ENCODE assay signal across 24 cellular contexts in genomic region chr1:164719676-164720075, GRCh38.
DNase-seq lines count a peak whose midpoint lies in the region; ATAC-seq, FAIRE-seq and TF ChIP-seq lines count a peak whose summit lies in the region.
"Had no signal": no experiment of that assay in that cellular context is flagged by ENCODE, and none has a peak within 500 bp of the region (broad histone marks: within the 10 kb centered on the region; RNA-seq: fewer than 3 reads in every experiment).

No MANE protein-coding gene starts in this region.

- no peak overlapping the region for H3K4me3 ChIP-seq in breast epithelium
- H3K4me3 ChIP-seq in astrocyte (ENCODE audit: insufficient read depth, low read depth, low read length) = no peak overlapping the region
- H3K4me3 ChIP-seq: ascending aorta, K562, lower lobe of right lung, right atrium auricular region, SJCRH30, upper lobe of right lung had no signal

- H3K79me2 ChIP-seq in astrocyte (ENCODE audit: insufficient read depth, low read length) = peaks cover 3% of the 10 kb centered on the region

- H3K4me1 Mint-ChIP-seq in MCF 10A (ENCODE audit: insufficient read depth, unreplicated experiment) = peaks cover 26% of the 10 kb centered on the region
- H3K4me1 Mint-ChIP-seq in astrocyte (ENCODE audit: low read depth, unreplicated experiment) = peaks cover 30% of the 10 kb centered on the region
- peaks cover 80% of the 10 kb centered on the region for H3K4me1 Mint-ChIP-seq in nephron
- H3K4me1 Mint-ChIP-seq in osteocyte (ENCODE audit: unreplicated experiment) = peaks cover 61% of the 10 kb centered on the region
- peaks cover 39 to 46% of the 10 kb centered on the region in 2 donors for H3K4me1 Mint-ChIP-seq in natural killer cell treated with Interleukin-12 subunit alpha and Interleukin-12 subunit beta and Interleukin-15 and Interleukin-18, amount 100 ng/mL, for 72 hours (ENCODE audit: low read depth in 2 of 2)
- H3K4me1 Mint-ChIP-seq: activated naive CD4-positive, alpha-beta T cell treated with anti-CD3 and anti-CD28 coated beads, Interleukin-2, amount 50 U/mL, for 24 hours had no signal

- intact Hi-C loops in breast epithelium (cut with DNase I; ENCODE audit: low total_unique reads) = no loop called here
- intact Hi-C loops in MCF 10A (cut with micrococcal nuclease) = no loop called here

- no peak overlapping the region for H3K9ac ChIP-seq in astrocyte (ENCODE audit: low read length)

- H3K4me1 ChIP-seq in breast epithelium = peaks cover 0 to 8% of the 10 kb centered on the region in 2 donors
- H3K4me1 ChIP-seq in astrocyte (ENCODE audit: insufficient read depth, low read length) = peaks cover 29% of the 10 kb centered on the region

- no peak for FAIRE-seq in astrocyte (lab: Jason Lieb, UNC)
- FAIRE-seq: colon, K562 had no signal

- H3K27ac ChIP-seq in breast epithelium (peak overlapping the region; percentile 54 to 76), astrocyte (ENCODE audit: low read depth, low read length) (no peak overlapping the region)
- H3K27ac ChIP-seq: lower lobe of right lung, SJCRH30, upper lobe of right lung had no signal

- H3K27me3 ChIP-seq in breast epithelium (no peaks in the 10 kb centered on the region), astrocyte (ENCODE audit: insufficient read depth, low read length) (no peaks in the 10 kb centered on the region)
- H3K27me3 ChIP-seq: ascending aorta, right atrium auricular region, SJCRH30, upper lobe of right lung had no signal

- H2AFZ ChIP-seq in astrocyte (ENCODE audit: low read depth, low read length) = no peak overlapping the region

- BruUV-seq in MCF 10A (replicated peaks; lab: Mats Ljungman, UMichigan) = no TSS peak

- H3K27ac Mint-ChIP-seq in MCF 10A (ENCODE audit: low read depth, unreplicated experiment) (no peak overlapping the region), astrocyte (ENCODE audit: unreplicated experiment) (peak overlapping the region; percentile 62), nephron (peak overlapping the region in 2 of 3 experiments; percentile 30 to 62), osteocyte (ENCODE audit: unreplicated experiment) (no peak overlapping the region)
- H3K27ac Mint-ChIP-seq in natural killer cell treated with Interleukin-12 subunit alpha and Interleukin-12 subunit beta and Interleukin-15 and Interleukin-18, amount 100 ng/mL, for 72 hours = no peak overlapping the region
- H3K27ac Mint-ChIP-seq: activated CD4-positive, alpha-beta T cell treated with anti-CD3 and anti-CD28 coated beads, Interleukin-2, amount 10 ng/mL, durations not matched to agents 24 days and 14 days; activated CD8-positive, alpha-beta memory T cell treated with anti-CD3 and anti-CD28 coated beads, Interleukin-2, amount 10 ng/mL, durations not matched to agents 7 days and 5 days; activated naive CD4-positive, alpha-beta T cell treated with anti-CD3 and anti-CD28 coated beads, Interleukin-2, amount 50 U/mL, for 24 hours; activated T-helper 1 cell treated with anti-CD3 and anti-CD28 coated beads, Interleukin-12 subunit alpha, Interleukin-12 subunit beta, Interleukin-2, Interleukin-4 antibody, amounts not matched to agents 30 ng/mL and 10 ng/mL and 1 ng/mL, durations not matched to agents 14 hours and 24 hours and 36 hours; effector memory CD8-positive, alpha-beta T cell; H9 had no signal

- H3K9me3 Mint-ChIP-seq in MCF 10A (ENCODE audit: unreplicated experiment) (no peaks in the 10 kb centered on the region), astrocyte (ENCODE audit: unreplicated experiment) (no peaks in the 10 kb centered on the region), nephron (no peaks in the 10 kb centered on the region), osteocyte (ENCODE audit: unreplicated experiment) (no peaks in the 10 kb centered on the region)
- peaks cover 2% of the 10 kb centered on the region for H3K9me3 Mint-ChIP-seq in natural killer cell treated with Interleukin-12 subunit alpha and Interleukin-12 subunit beta and Interleukin-15 and Interleukin-18, amount 100 ng/mL, for 72 hours
- H3K9me3 Mint-ChIP-seq: activated naive CD4-positive, alpha-beta T cell treated with anti-CD3 and anti-CD28 coated beads, Interleukin-2, amount 50 U/mL, for 24 hours; H9 had no signal

- no peak for DNase-seq in breast epithelium (ENCODE audit: low spot score in 2 of 2)
- no peak for DNase-seq in MCF 10A (ENCODE audit: unreplicated experiment)
- DNase-seq in astrocyte (ENCODE audit: low read depth) = no peak
- no peak for DNase-seq in osteocyte (ENCODE audit: extremely low spot score, unreplicated experiment)
- no peak for DNase-seq in natural killer cell treated with Interleukin-12 subunit alpha and Interleukin-12 subunit beta and Interleukin-15 and Interleukin-18, amount 100 ng/mL, for 72 hours (ENCODE audit: low spot score)
- DNase-seq: activated CD4-positive, alpha-beta T cell treated with anti-CD3 and anti-CD28 coated beads, Interleukin-2, amount 10 ng/mL, durations not matched to agents 24 days and 14 days; activated CD8-positive, alpha-beta memory T cell treated with anti-CD3 and anti-CD28 coated beads, Interleukin-2, amount 10 ng/mL, durations not matched to agents 7 days and 5 days; effector memory CD8-positive, alpha-beta T cell; EL; H9; lower lobe of right lung; NCI-H1694 treated with DMSO at 0.1 percent for 48 hours; SJCRH30; upper lobe of right lung had no signal

- POLR2A ChIA-PET in MCF 10A (lab: Yijun Ruan, JAX) = interaction anchor here (0.6 to 2.3 kb wide), 5 partner anchors 12 to 232 kb away, joined by 3 to 10 read pairs (median 4); no protein-coding TSS in a partner anchor

- H3K36me3 Mint-ChIP-seq in MCF 10A (ENCODE audit: insufficient read depth, unreplicated experiment) (no peaks in the 10 kb centered on the region), astrocyte (ENCODE audit: low read depth, unreplicated experiment) (peaks cover 3% of the 10 kb centered on the region), nephron (ENCODE audit: low read depth) (peaks cover 37% of the 10 kb centered on the region), osteocyte (ENCODE audit: unreplicated experiment) (no peaks in the 10 kb centered on the region)
- no peaks in the 10 kb centered on the region for H3K36me3 Mint-ChIP-seq in natural killer cell treated with Interleukin-12 subunit alpha and Interleukin-12 subunit beta and Interleukin-15 and Interleukin-18, amount 100 ng/mL, for 72 hours
- H3K36me3 Mint-ChIP-seq: activated CD8-positive, alpha-beta memory T cell treated with anti-CD3 and anti-CD28 coated beads, Interleukin-2, amount 10 ng/mL, durations not matched to agents 7 days and 5 days; activated naive CD4-positive, alpha-beta T cell treated with anti-CD3 and anti-CD28 coated beads, Interleukin-2, amount 50 U/mL, for 24 hours had no signal

- CTCF ChIA-PET in MCF 10A (lab: Yijun Ruan, JAX) = interaction anchor here (0.6 to 1.5 kb wide), 3 partner anchors 13 to 1872 kb away, joined by 4 to 6 read pairs (median 4); no protein-coding TSS in a partner anchor

- TF ChIP-seq POLR2A in breast epithelium (IDR thresholded peaks at IDR 0.05) = no peak

- no peak for TF ChIP-seq CTCF in breast epithelium (IDR thresholded peaks at IDR 0.05)
- no peak for TF ChIP-seq CTCF in MCF 10A (IDR thresholded peaks at IDR 0.05; ENCODE audit: unreplicated experiment)
- no peak for TF ChIP-seq CTCF in astrocyte (IDR thresholded peaks at IDR 0.05; ENCODE audit: insufficient read depth, low read depth, low read length)
- TF ChIP-seq CTCF in nephron (IDR thresholded peaks at IDR 0.05; ENCODE audit: unreplicated experiment in 3 of 3) = no peak
- no peak for TF ChIP-seq CTCF in osteocyte (IDR thresholded peaks at IDR 0.05)

- H3K4me2 ChIP-seq in astrocyte (ENCODE audit: low read length) = no peak overlapping the region

- peaks cover 7% of the 10 kb centered on the region for H4K20me1 ChIP-seq in astrocyte (ENCODE audit: insufficient read depth, low read length)

- H3K27me3 Mint-ChIP-seq in MCF 10A (ENCODE audit: insufficient read depth, unreplicated experiment) (no peaks in the 10 kb centered on the region), astrocyte (ENCODE audit: low read depth, unreplicated experiment) (no peaks in the 10 kb centered on the region), nephron (ENCODE audit: low read depth) (no peaks in the 10 kb centered on the region), osteocyte (ENCODE audit: unreplicated experiment) (no peaks in the 10 kb centered on the region)
- peaks cover 16 to 26% of the 10 kb centered on the region in 2 donors for H3K27me3 Mint-ChIP-seq in natural killer cell treated with Interleukin-12 subunit alpha and Interleukin-12 subunit beta and Interleukin-15 and Interleukin-18, amount 100 ng/mL, for 72 hours
- H3K27me3 Mint-ChIP-seq: activated CD4-positive, alpha-beta T cell treated with anti-CD3 and anti-CD28 coated beads, Interleukin-2, amount 10 ng/mL, durations not matched to agents 24 days and 14 days; activated CD8-positive, alpha-beta memory T cell treated with anti-CD3 and anti-CD28 coated beads, Interleukin-2, amount 10 ng/mL, durations not matched to agents 7 days and 5 days had no signal

- no peaks in the 10 kb centered on the region for H3K36me3 ChIP-seq in breast epithelium
- no peaks in the 10 kb centered on the region for H3K36me3 ChIP-seq in astrocyte (ENCODE audit: insufficient read depth, low read length)
- H3K36me3 ChIP-seq: ascending aorta, lower lobe of right lung, right atrium auricular region, SJCRH30, upper lobe of right lung had no signal

- H3K9me3 ChIP-seq in breast epithelium (no peaks in the 10 kb centered on the region), astrocyte (ENCODE audit: insufficient read depth, low read depth, low read length) (no peaks in the 10 kb centered on the region)
- H3K9me3 ChIP-seq: ascending aorta, lower lobe of right lung, right atrium auricular region, SJCRH30, upper lobe of right lung had no signal

- no peak for ATAC-seq in GM19328 (IDR thresholded peaks at IDR 0.05; ENCODE audit: unreplicated experiment)
- no peak for ATAC-seq in natural killer cell treated with Interleukin-12 subunit alpha and Interleukin-12 subunit beta and Interleukin-15 and Interleukin-18, amount 100 ng/mL, for 72 hours
- ATAC-seq in GM21723 (IDR thresholded peaks at IDR 0.05; ENCODE audit: unreplicated experiment) = no peak
- ATAC-seq: activated CD8-positive, alpha-beta memory T cell treated with anti-CD3 and anti-CD28 coated beads, Interleukin-2, amount 10 ng/mL, durations not matched to agents 7 days and 5 days; effector memory CD8-positive, alpha-beta T cell; lower lobe of right lung; Panc1; upper lobe of right lung had no signal

- H3K4me3 Mint-ChIP-seq in MCF 10A (ENCODE audit: unreplicated experiment) = no peak overlapping the region
- no peak overlapping the region for H3K4me3 Mint-ChIP-seq in astrocyte (ENCODE audit: unreplicated experiment)
- no peak overlapping the region for H3K4me3 Mint-ChIP-seq in nephron
- no peak overlapping the region for H3K4me3 Mint-ChIP-seq in osteocyte (ENCODE audit: unreplicated experiment)
- H3K4me3 Mint-ChIP-seq in natural killer cell treated with Interleukin-12 subunit alpha and Interleukin-12 subunit beta and Interleukin-15 and Interleukin-18, amount 100 ng/mL, for 72 hours = no peak overlapping the region
- H3K4me3 Mint-ChIP-seq: activated CD4-positive, alpha-beta T cell treated with anti-CD3 and anti-CD28 coated beads, Interleukin-2, amount 10 ng/mL, durations not matched to agents 24 days and 14 days; activated CD8-positive, alpha-beta memory T cell treated with anti-CD3 and anti-CD28 coated beads, Interleukin-2, amount 10 ng/mL, durations not matched to agents 7 days and 5 days; activated naive CD4-positive, alpha-beta T cell treated with anti-CD3 and anti-CD28 coated beads, Interleukin-2, amount 50 U/mL, for 24 hours; activated T-helper 1 cell treated with anti-CD3 and anti-CD28 coated beads, Interleukin-12 subunit alpha, Interleukin-12 subunit beta, Interleukin-2, Interleukin-4 antibody, amounts not matched to agents 30 ng/mL and 10 ng/mL and 1 ng/mL, durations not matched to agents 14 hours and 24 hours and 36 hours; effector memory CD8-positive, alpha-beta T cell; H9 had no signal

Comparison
In these comparisons a context has a peak if more than half of its experiments do, and no peak if none do; other contexts are left out.
1. H3K27ac Mint-ChIP-seq: peak in astrocyte (single experiment) and nephron (2 of 3); none in MCF 10A (single experiment), osteocyte (single experiment) and natural killer cell treated with Interleukin-12 subunit alpha and Interleukin-12 subunit beta and Interleukin-15 and Interleukin-18, amount 100 ng/mL, for 72 hours (0 of 2).